ENCODE assay signal across 8 cellular contexts in the genomic region with DNA sequence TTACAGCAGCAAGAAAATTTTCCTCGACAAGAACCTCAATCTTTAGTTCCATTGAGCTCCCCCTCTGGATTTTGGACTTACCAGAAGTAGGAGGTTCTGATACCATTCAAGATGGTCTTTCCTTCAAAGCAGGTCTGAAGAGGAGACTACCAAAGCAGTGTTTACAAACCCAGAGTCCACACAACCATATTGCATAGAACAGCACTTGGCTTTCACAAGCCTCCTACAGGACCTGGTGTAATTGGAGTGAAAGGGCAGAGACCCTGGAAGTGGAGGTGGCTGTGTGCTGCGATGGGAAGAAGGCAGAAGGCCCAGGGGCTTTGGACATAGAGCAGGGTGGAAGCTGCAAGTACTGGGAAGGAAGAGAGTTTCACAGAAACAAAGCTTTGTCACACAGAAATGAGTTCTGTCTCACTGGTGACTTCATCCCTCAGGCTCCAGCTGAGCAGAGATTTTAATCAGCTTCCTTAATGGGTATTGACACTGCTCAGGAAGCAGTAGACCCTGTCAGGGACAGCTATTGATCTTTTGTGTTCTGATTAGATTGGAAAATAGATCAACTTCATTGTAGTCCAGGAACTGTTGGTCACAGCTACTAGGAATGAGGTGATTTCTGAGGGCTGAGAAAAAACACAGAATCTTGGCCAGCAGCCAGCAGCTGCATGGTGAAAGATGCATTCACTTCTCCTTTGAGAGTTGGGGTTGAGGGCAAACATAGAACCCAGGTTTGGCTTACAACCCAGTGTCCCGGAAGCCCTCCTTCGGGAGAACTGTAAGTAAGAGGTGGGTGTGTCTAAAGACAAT.
DNase-seq lines count a peak whose midpoint lies in the region; ATAC-seq and TF ChIP-seq lines count a peak whose summit lies in the region.

No MANE protein-coding gene starts in this region.

- H3K27ac Mint-ChIP-seq in Calu3 (ENCODE audit: unreplicated experiment) (peak overlapping the region; percentile 8), nephron progenitor cell (peak overlapping the region; percentile 89)

- DNase-seq in Calu3, result peak; percentile 52
- peak; percentile 30 for DNase-seq in NB4 (ENCODE audit: low read depth)
- DNase-seq in cerebellum (ENCODE audit: low spot score), result peak; percentile 45
- no peak for DNase-seq in nephron progenitor cell
- no peak for DNase-seq in stimulated activated naive CD8-positive, alpha-beta T cell treated with anti-CD3 and anti-CD28 coated beads, Interleukin-15, Interleukin-2, amounts not matched to agents 100 U/mL and 50 U/mL, for 24 hours
- no peak for DNase-seq in NCI-H82 (lab: John Stamatoyannopoulos, UW)

- intact Hi-C loops in Calu3 (cut with micrococcal nuclease; ENCODE audit: unreplicated experiment), result no loop called here

- TF ChIP-seq CTCF in Calu3 (IDR thresholded peaks at IDR 0.05; ENCODE audit: unreplicated experiment) (no peak), NB4 (IDR thresholded peaks at IDR 0.05; ENCODE audit: low read depth, low read length) (no peak), nephron progenitor cell (IDR thresholded peaks at IDR 0.05) (no peak)

- no peaks in the 10 kb centered on the region for H3K27me3 Mint-ChIP-seq in Calu3 (ENCODE audit: unreplicated experiment)
- no peaks in the 10 kb centered on the region for H3K27me3 Mint-ChIP-seq in nephron progenitor cell (ENCODE audit: low read depth, poor library complexity)

- no peak for TF ChIP-seq POLR2A in NB4 (IDR thresholded peaks at IDR 0.05; ENCODE audit: extremely low read depth, insufficient read length)

- no peak overlapping the region for H3K4me3 ChIP-seq in NB4 (ENCODE audit: low read depth, low read length)

- H3K4me1 Mint-ChIP-seq in Calu3 (ENCODE audit: low read depth, unreplicated experiment), result peaks cover 58% of the 10 kb centered on the region
- peaks cover 60% of the 10 kb centered on the region for H3K4me1 Mint-ChIP-seq in nephron progenitor cell

- H3K36me3 Mint-ChIP-seq in Calu3 (ENCODE audit: insufficient read depth, unreplicated experiment) (no peaks in the 10 kb centered on the region), nephron progenitor cell (ENCODE audit: low read depth) (peaks cover 5% of the 10 kb centered on the region)

- CTCF ChIA-PET in Calu3 (lab: Charles Lee), result interaction anchor here (0.9 to 2.5 kb wide), 8 partner anchors 8 to 133 kb away, joined by 3 to 13 read pairs (median 4); no protein-coding TSS in a partner anchor

- no peaks in the 10 kb centered on the region for H3K9me3 Mint-ChIP-seq in Calu3 (ENCODE audit: low read depth, unreplicated experiment)
- H3K9me3 Mint-ChIP-seq in nephron progenitor cell, result no peaks in the 10 kb centered on the region

- no peak overlapping the region for H3K4me3 Mint-ChIP-seq in Calu3 (ENCODE audit: low read depth, unreplicated experiment)
- no peak overlapping the region for H3K4me3 Mint-ChIP-seq in nephron progenitor cell

- ATAC-seq in HG02571 (IDR thresholded peaks at IDR 0.05; ENCODE audit: unreplicated experiment) (no peak), GM21390 (IDR thresholded peaks at IDR 0.05; ENCODE audit: unreplicated experiment) (no peak)
- no peak for ATAC-seq in stimulated activated naive CD8-positive, alpha-beta T cell treated with anti-CD3 and anti-CD28 coated beads, Interleukin-15, Interleukin-2, amounts not matched to agents 100 U/mL and 50 U/mL, for 24 hours

- BruUV-seq in Calu3 (replicated peaks; lab: Mats Ljungman, UMichigan), result no TSS peak

Comparison
In these comparisons a context has a peak if more than half of its experiments do, and no peak if none do; other contexts are left out.
1. DNase-seq: peak in Calu3 (single experiment), NB4 (single experiment) and cerebellum (single experiment); none in nephron progenitor cell (single experiment), stimulated activated naive CD8-positive, alpha-beta T cell treated with anti-CD3 and anti-CD28 coated beads, Interleukin-15, Interleukin-2, amounts not matched to agents 100 U/mL and 50 U/mL, for 24 hours (single experiment) and NCI-H82 (single experiment).